Comparison of ENCODE assay signal across 8 cellular contexts in the genomic region with DNA sequence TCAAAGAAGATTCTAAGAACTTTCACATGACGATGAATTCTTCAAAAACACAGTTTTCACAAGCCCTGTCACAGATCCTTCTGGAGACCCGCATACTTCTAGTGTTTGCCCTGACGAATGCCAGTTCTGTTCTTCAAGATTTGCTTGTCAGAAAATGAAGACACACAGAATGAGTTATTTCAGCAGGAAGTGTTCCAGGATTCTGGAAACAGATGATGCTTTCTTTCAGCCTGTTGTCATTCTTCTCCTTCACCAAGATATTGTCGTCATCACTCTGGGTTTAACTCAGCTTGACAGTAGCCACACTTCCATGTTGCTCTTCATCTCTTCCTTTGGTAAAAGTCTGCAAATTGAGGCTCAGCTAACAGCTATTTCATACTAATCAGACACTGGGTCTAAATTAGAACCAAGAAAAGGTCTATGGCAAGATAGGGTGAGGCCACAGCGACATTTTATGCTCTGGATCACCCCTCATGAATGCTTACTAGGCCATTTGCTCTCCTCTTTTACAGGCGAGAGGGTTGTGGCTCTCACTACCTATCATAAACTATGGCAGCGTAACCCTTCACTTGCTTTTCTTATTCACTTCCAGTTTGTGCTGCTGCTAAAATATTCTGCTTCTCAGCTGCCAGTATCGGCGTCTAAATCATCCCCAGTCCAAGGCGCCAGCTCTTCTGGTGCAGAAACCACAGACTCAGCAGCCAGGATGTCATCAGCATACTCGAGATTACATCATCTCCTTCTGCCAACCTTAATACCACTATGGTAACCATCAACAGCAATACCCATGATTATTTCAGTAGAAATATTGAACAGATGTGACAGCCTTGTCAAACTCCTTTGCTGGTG.
A peak's percentile ranks its signal among the peaks of the same experiment; 100 is the strongest.
DNase-seq lines count a peak whose midpoint lies in the region; ATAC-seq and TF ChIP-seq lines count a peak whose summit lies in the region.

No MANE protein-coding gene starts in this region.

- no peaks in the 10 kb centered on the region for H3K36me3 ChIP-seq in testis (ENCODE audit: low read depth, missing control alignments)

- H3K27ac Mint-ChIP-seq in activated T-helper 2 cell treated with anti-CD3 and anti-CD28 coated beads, Interferon-gamma antibody, Interleukin-2, Interleukin-4, amounts not matched to agents 10 μg/mL and 5 μg/mL and 100 μg/mL, durations not matched to agents 14 hours and 24 hours and 36 hours: peak overlapping the region; percentile 30
- no peak overlapping the region for H3K27ac Mint-ChIP-seq in progenitor cell of endocrine pancreas

- H3K4me1 Mint-ChIP-seq in activated T-helper 2 cell treated with anti-CD3 and anti-CD28 coated beads, Interferon-gamma antibody, Interleukin-2, Interleukin-4, amounts not matched to agents 10 μg/mL and 5 μg/mL and 100 μg/mL, durations not matched to agents 14 hours and 24 hours and 36 hours (ENCODE audit: low read depth): peaks cover 16% of the 10 kb centered on the region
- no peaks in the 10 kb centered on the region for H3K4me1 Mint-ChIP-seq in progenitor cell of endocrine pancreas (ENCODE audit: low read depth)

- DNase-seq in AML-193 (lab: John Stamatoyannopoulos, UW) (peak; percentile 67 to 82), Kasumi-1 (lab: John Stamatoyannopoulos, UW) (peak; percentile 73 to 82), progenitor cell of endocrine pancreas (ENCODE audit: low spot score, unreplicated experiment) (no peak), GM10266 (ENCODE audit: extremely low spot score) (no peak), foreskin keratinocyte (no peak), testis (no peak)
- DNase-seq in activated T-helper 2 cell treated with anti-CD3 and anti-CD28 coated beads, Interferon-gamma antibody, Interleukin-2, Interleukin-4, amounts not matched to agents 10 μg/mL and 5 μg/mL and 100 μg/mL, durations not matched to agents 14 hours and 24 hours and 36 hours (ENCODE audit: low spot score): peak; percentile 26

- no peak for TF ChIP-seq POLR2A in testis (IDR thresholded peaks at IDR 0.05)

- peak overlapping the region; percentile 20 for H3K4me3 Mint-ChIP-seq in activated T-helper 2 cell treated with anti-CD3 and anti-CD28 coated beads, Interferon-gamma antibody, Interleukin-2, Interleukin-4, amounts not matched to agents 10 μg/mL and 5 μg/mL and 100 μg/mL, durations not matched to agents 14 hours and 24 hours and 36 hours (ENCODE audit: low read depth)
- no peak overlapping the region for H3K4me3 Mint-ChIP-seq in progenitor cell of endocrine pancreas (ENCODE audit: low read depth)

- H3K27ac ChIP-seq in foreskin keratinocyte: no peak overlapping the region
- H3K27ac ChIP-seq in testis: no peak overlapping the region

- H3K9me3 Mint-ChIP-seq in activated T-helper 2 cell treated with anti-CD3 and anti-CD28 coated beads, Interferon-gamma antibody, Interleukin-2, Interleukin-4, amounts not matched to agents 10 μg/mL and 5 μg/mL and 100 μg/mL, durations not matched to agents 14 hours and 24 hours and 36 hours: peaks cover 2% of the 10 kb centered on the region
- H3K9me3 Mint-ChIP-seq in progenitor cell of endocrine pancreas (ENCODE audit: low read depth): no peaks in the 10 kb centered on the region

- no peak overlapping the region for H3K4me3 ChIP-seq in testis

- intact Hi-C loops in activated T-helper 2 cell treated with anti-CD3 and anti-CD28 coated beads, Interferon-gamma antibody, Interleukin-2, Interleukin-4, amounts not matched to agents 10 μg/mL and 5 μg/mL and 100 μg/mL, durations not matched to agents 14 hours and 24 hours and 36 hours (cut with micrococcal nuclease): no loop called here
- intact Hi-C loops in testis (cut with DNase I; ENCODE audit: low total_unique reads): no loop called here

- 76 to 83% methylated on average over 11 of the region's 11 CpGs for WGBS in testis, 2 donors

- peaks cover 8% of the 10 kb centered on the region for H3K27me3 Mint-ChIP-seq in activated T-helper 2 cell treated with anti-CD3 and anti-CD28 coated beads, Interferon-gamma antibody, Interleukin-2, Interleukin-4, amounts not matched to agents 10 μg/mL and 5 μg/mL and 100 μg/mL, durations not matched to agents 14 hours and 24 hours and 36 hours (ENCODE audit: low read depth)
- peaks cover 30% of the 10 kb centered on the region for H3K27me3 Mint-ChIP-seq in progenitor cell of endocrine pancreas

- H3K36me3 Mint-ChIP-seq in activated T-helper 2 cell treated with anti-CD3 and anti-CD28 coated beads, Interferon-gamma antibody, Interleukin-2, Interleukin-4, amounts not matched to agents 10 μg/mL and 5 μg/mL and 100 μg/mL, durations not matched to agents 14 hours and 24 hours and 36 hours (ENCODE audit: low read depth): no peaks in the 10 kb centered on the region
- no peaks in the 10 kb centered on the region for H3K36me3 Mint-ChIP-seq in progenitor cell of endocrine pancreas (ENCODE audit: insufficient read depth)

- H3K4me1 ChIP-seq in foreskin keratinocyte (no peaks in the 10 kb centered on the region), testis (no peaks in the 10 kb centered on the region)

- ATAC-seq in GM19452 (IDR thresholded peaks at IDR 0.05; ENCODE audit: unreplicated experiment) (peak; percentile 64), foreskin keratinocyte (no peak)

- no peaks in the 10 kb centered on the region for H3K9me3 ChIP-seq in testis

- H3K27me3 ChIP-seq in foreskin keratinocyte (peaks cover 72% of the 10 kb centered on the region), testis (no peaks in the 10 kb centered on the region)

- TF ChIP-seq CTCF in progenitor cell of endocrine pancreas (IDR thresholded peaks at IDR 0.05; ENCODE audit: unreplicated experiment) (no peak), GM10266 (IDR thresholded peaks at IDR 0.05; ENCODE audit: control insufficient read depth, insufficient read depth, low read depth, missing control alignments) (no peak), foreskin keratinocyte (conservative IDR thresholded peaks at IDR 0.05) (no peak), testis (IDR thresholded peaks at IDR 0.05) (no peak)

Comparison
In these comparisons a context has a peak if more than half of its experiments do, and no peak if none do; other contexts are left out.
1. DNase-seq: peak in AML-193 (2 of 2), Kasumi-1 (2 of 2) and activated T-helper 2 cell treated with anti-CD3 and anti-CD28 coated beads, Interferon-gamma antibody, Interleukin-2, Interleukin-4, amounts not matched to agents 10 μg/mL and 5 μg/mL and 100 μg/mL, durations not matched to agents 14 hours and 24 hours and 36 hours (single experiment); none in progenitor cell of endocrine pancreas (single experiment), GM10266 (single experiment), foreskin keratinocyte (0 of 2) and testis (single experiment).